In genomic region chr19:51018745-51019543, GRCh38 we compare ENCODE assay signal across 10 cellular contexts. TPM values are rescaled to one million over a fixed set of nuclear protein-coding genes. Genes with fewer than 3 reads are reported as not detected.
DNase-seq lines count a peak whose midpoint lies in the region; ATAC-seq and TF ChIP-seq lines count a peak whose summit lies in the region.
"Had no signal": no experiment of that assay in that cellular context is flagged by ENCODE, and none has a peak within 500 bp of the region (broad histone marks: within the 10 kb centered on the region; RNA-seq: fewer than 3 reads in every experiment).

No MANE protein-coding gene starts in this region.

- BruUV-seq in MCF 10A (replicated peaks; lab: Mats Ljungman, UMichigan), result no TSS peak

- intact Hi-C loops in MCF 10A (cut with micrococcal nuclease), result no loop called here

- DNase-seq in activated T-cell treated with anti-CD3 and anti-CD28 coated beads, Interleukin-2, amount 50 U/mL, for 24 hours, result no peak
- DNase-seq in activated T-cell treated with anti-CD3 and anti-CD28 coated beads for 4 hours (no peak), MCF 10A (ENCODE audit: unreplicated experiment) (no peak), left lobe of liver (ENCODE audit: low spot score) (no peak), type B pancreatic cell (ENCODE audit: extremely low spot score, unreplicated experiment) (no peak), NCI-H446 (lab: John Stamatoyannopoulos, UW) (no peak), NCI-H510A (lab: John Stamatoyannopoulos, UW) (no peak)
- DNase-seq: foreskin melanocyte had no signal

- TF ChIP-seq CTCF in MCF 10A (IDR thresholded peaks at IDR 0.05; ENCODE audit: unreplicated experiment) (no peak), type B pancreatic cell (conservative IDR thresholded peaks at IDR 0.05) (no peak)

- peaks cover 20% of the 10 kb centered on the region for H3K4me1 Mint-ChIP-seq in activated T-cell treated with anti-CD3 and anti-CD28 coated beads, Interleukin-2, amount 50 U/mL, for 24 hours (ENCODE audit: low read depth)
- H3K4me1 Mint-ChIP-seq in MCF 10A (ENCODE audit: insufficient read depth, unreplicated experiment) (peaks cover 7% of the 10 kb centered on the region), type B pancreatic cell (ENCODE audit: unreplicated experiment) (no peaks in the 10 kb centered on the region)

- H3K27me3 Mint-ChIP-seq in activated T-cell treated with anti-CD3 and anti-CD28 coated beads, Interleukin-2, amount 50 U/mL, for 24 hours, result peaks cover 87% of the 10 kb centered on the region
- H3K27me3 Mint-ChIP-seq in MCF 10A (ENCODE audit: insufficient read depth, unreplicated experiment), result peaks cover 40% of the 10 kb centered on the region
- H3K27me3 Mint-ChIP-seq in type B pancreatic cell, result peaks cover 82% of the 10 kb centered on the region

- H3K36me3 Mint-ChIP-seq in activated T-cell treated with anti-CD3 and anti-CD28 coated beads, Interleukin-2, amount 50 U/mL, for 24 hours (ENCODE audit: low read depth), result no peaks in the 10 kb centered on the region
- H3K36me3 Mint-ChIP-seq in MCF 10A (ENCODE audit: insufficient read depth, unreplicated experiment), result no peaks in the 10 kb centered on the region
- no peaks in the 10 kb centered on the region for H3K36me3 Mint-ChIP-seq in type B pancreatic cell

- H3K27ac Mint-ChIP-seq in activated T-cell treated with anti-CD3 and anti-CD28 coated beads, Interleukin-2, amount 50 U/mL, for 24 hours, result no peak overlapping the region
- no peak overlapping the region for H3K27ac Mint-ChIP-seq in MCF 10A (ENCODE audit: low read depth, unreplicated experiment)
- no peak overlapping the region for H3K27ac Mint-ChIP-seq in type B pancreatic cell

- ATAC-seq in left lobe of liver (peak; percentile 37), HG03378 (IDR thresholded peaks at IDR 0.05; ENCODE audit: unreplicated experiment) (no peak)

- CTCF ChIA-PET in MCF 10A (lab: Yijun Ruan, JAX), result interaction anchor here (0.5 kb wide), 1 partner anchor 86 kb away, joined by 3 read pairs; no protein-coding TSS in a partner anchor

- peak overlapping the region; percentile 41 for H3K4me3 Mint-ChIP-seq in activated T-cell treated with anti-CD3 and anti-CD28 coated beads, Interleukin-2, amount 50 U/mL, for 24 hours
- peak overlapping the region; percentile 32 for H3K4me3 Mint-ChIP-seq in MCF 10A (ENCODE audit: unreplicated experiment)
- H3K4me3 Mint-ChIP-seq in type B pancreatic cell, result peak overlapping the region; percentile 85

- POLR2A ChIA-PET in MCF 10A (lab: Yijun Ruan, JAX), result interaction anchor here (0.5 kb wide), 1 partner anchor 189 kb away, joined by 3 read pairs; no protein-coding TSS in a partner anchor

- H3K9me3 Mint-ChIP-seq in activated T-cell treated with anti-CD3 and anti-CD28 coated beads, Interleukin-2, amount 50 U/mL, for 24 hours, result no peaks in the 10 kb centered on the region
- H3K9me3 Mint-ChIP-seq in MCF 10A (ENCODE audit: unreplicated experiment) (no peaks in the 10 kb centered on the region), type B pancreatic cell (no peaks in the 10 kb centered on the region)

RNA-seq across cellular contexts. Expression of gene KLK10, which starts 0.6 kb away (rescaled TPM):
- total RNA-seq in MCF 10A (2022), result not detected in 2 replicates
- not detected for total RNA-seq in left lobe of liver
- total RNA-seq in type B pancreatic cell (ENCODE audit: low replicate concordance), result 1.8 and 2.2 TPM in 2 replicates

RNA-seq across cellular contexts. Expression of gene KLK11, which starts 7.5 kb away (rescaled TPM):
- not detected in 2 replicates for total RNA-seq in MCF 10A (2022)
- not detected for total RNA-seq in left lobe of liver
- 1.3 and 1.4 TPM in 2 replicates for total RNA-seq in type B pancreatic cell (ENCODE audit: low replicate concordance)
- total RNA-seq: NCI-H460 had no signal

RNA-seq across cellular contexts. Expression of gene KLK12, which starts 15.9 kb away (rescaled TPM):
- total RNA-seq in MCF 10A (2022) (not detected in 2 replicates), left lobe of liver (not detected), type B pancreatic cell (ENCODE audit: low replicate concordance) (0.83 and 1.6 TPM in 2 replicates)
- total RNA-seq: NCI-H460 had no signal

RNA-seq across cellular contexts. Expression of gene KLK8, which starts 17.5 kb away (rescaled TPM):
- total RNA-seq in MCF 10A (2022) (not detected in 2 replicates), left lobe of liver (not detected), type B pancreatic cell (ENCODE audit: low replicate concordance) (2.6 and 12.0 TPM in 2 replicates)
- total RNA-seq: NCI-H460 had no signal

RNA-seq across cellular contexts. Expression of gene KLK7, which starts 35.2 kb away (rescaled TPM):
- not detected in 2 replicates for total RNA-seq in MCF 10A (2022)
- total RNA-seq in left lobe of liver, result not detected
- 0.36 TPM in 1 of 2 replicates, not detected in the other for total RNA-seq in type B pancreatic cell (ENCODE audit: low replicate concordance)
- total RNA-seq: NCI-H460 had no signal

Comparison
In these comparisons a context has a peak if more than half of its experiments do, and no peak if none do; other contexts are left out.
1. H3K4me3 Mint-ChIP-seq: peak in every context shown above with its lines; median percentile 85 in type B pancreatic cell; 41 in activated T-cell treated with anti-CD3 and anti-CD28 coated beads, Interleukin-2, amount 50 U/mL, for 24 hours; 32 in MCF 10A.